In genomic region chr6:168137024-168137423, GRCh38 we compare ENCODE assay signal across 30 cellular contexts. TPM values are rescaled to one million over a fixed set of nuclear protein-coding genes. Genes with fewer than 3 reads are reported as not detected.
"Had no signal": no experiment of that assay in that cellular context is flagged by ENCODE, and none has a peak within 500 bp of the region (broad histone marks: within the 10 kb centered on the region; RNA-seq: fewer than 3 reads in every experiment).

No MANE protein-coding gene starts in this region.

- DNase-seq: activated CD4-positive, alpha-beta T cell treated with anti-CD3 and anti-CD28 coated beads for 48 hours; activated CD4-positive, alpha-beta T cell treated with anti-CD3 and anti-CD28 coated beads, Interleukin-2, amount 50 U/mL, for 48 hours; activated gamma-delta T cell; activated naive CD4-positive, alpha-beta T cell treated with anti-CD3 and anti-CD28 coated beads, Interleukin-2, amount 10 ng/mL, durations not matched to agents 7 days and 5 days; activated naive CD8-positive, alpha-beta T cell treated with anti-CD3 and anti-CD28 coated beads, Interleukin-2, amount 10 ng/mL, durations not matched to agents 7 days and 5 days; activated T-cell treated with anti-CD3 and anti-CD28 coated beads, Interleukin-2, amount 50 U/mL, for 24 hours; effector CD4-positive, alpha-beta T cell; esophagus squamous epithelium; foreskin melanocyte; heart right ventricle; left ventricle myocardium inferior; mesendoderm; ovary; retina; stimulated activated CD4-positive, alpha-beta T cell treated with anti-CD3 and anti-CD28 coated beads, Interleukin-15, amount 100 ng/mL, for 24 hours; stimulated activated CD4-positive, alpha-beta T cell treated with anti-CD3 and anti-CD28 coated beads, Interleukin-2, amount 100 ng/mL, for 24 hours; stimulated activated naive B cell treated with anti-CD40 and anti-IgM and Interleukin-4, amounts not matched to agents 10 μg/mL and 1 μg/mL and 100 μg/mL, for 72 hours had no signal

- H3K36me3 Mint-ChIP-seq: activated naive CD4-positive, alpha-beta T cell treated with anti-CD3 and anti-CD28 coated beads, Interleukin-2, amount 10 ng/mL, durations not matched to agents 7 days and 5 days; activated naive CD8-positive, alpha-beta T cell treated with anti-CD3 and anti-CD28 coated beads, Interleukin-2, amount 10 ng/mL, durations not matched to agents 7 days and 5 days; brain; stimulated activated naive B cell treated with anti-CD40 and anti-IgM and Interleukin-4, amounts not matched to agents 10 μg/mL and 1 μg/mL and 100 μg/mL, for 72 hours had no signal

- H3K4me3 ChIP-seq: ascending aorta, cardiac muscle cell, esophagus squamous epithelium, heart right ventricle, left ventricle myocardium inferior, lung, ovary, prostate gland, suprapubic skin, tibial nerve had no signal

- H3K27ac Mint-ChIP-seq: activated naive CD4-positive, alpha-beta T cell treated with anti-CD3 and anti-CD28 coated beads, Interleukin-2, amount 10 ng/mL, durations not matched to agents 7 days and 5 days; activated naive CD8-positive, alpha-beta T cell treated with anti-CD3 and anti-CD28 coated beads, Interleukin-2, amount 10 ng/mL, durations not matched to agents 7 days and 5 days; activated T-cell treated with anti-CD3 and anti-CD28 coated beads, Interleukin-2, amount 50 U/mL, for 24 hours; brain; dendritic cell treated with granulocyte-macrophage colony-stimulating factor and Interleukin-4, amounts not matched to agents 40 ng/mL and 50 ng/mL, for 4 days; nephron; stimulated activated naive B cell treated with anti-CD40 and anti-IgM and Interleukin-4, amounts not matched to agents 10 μg/mL and 1 μg/mL and 100 μg/mL, for 72 hours had no signal

- H3K4me1 Mint-ChIP-seq: activated naive CD4-positive, alpha-beta T cell treated with anti-CD3 and anti-CD28 coated beads, Interleukin-2, amount 10 ng/mL, durations not matched to agents 7 days and 5 days; activated naive CD8-positive, alpha-beta T cell treated with anti-CD3 and anti-CD28 coated beads, Interleukin-2, amount 10 ng/mL, durations not matched to agents 7 days and 5 days; stimulated activated naive B cell treated with anti-CD40 and anti-IgM and Interleukin-4, amounts not matched to agents 10 μg/mL and 1 μg/mL and 100 μg/mL, for 72 hours had no signal

- H3K4me3 Mint-ChIP-seq: activated naive CD4-positive, alpha-beta T cell treated with anti-CD3 and anti-CD28 coated beads, Interleukin-2, amount 10 ng/mL, durations not matched to agents 7 days and 5 days; activated naive CD8-positive, alpha-beta T cell treated with anti-CD3 and anti-CD28 coated beads, Interleukin-2, amount 10 ng/mL, durations not matched to agents 7 days and 5 days; activated T-cell treated with anti-CD3 and anti-CD28 coated beads, Interleukin-2, amount 50 U/mL, for 24 hours; brain; dendritic cell treated with granulocyte-macrophage colony-stimulating factor and Interleukin-4, amounts not matched to agents 40 ng/mL and 50 ng/mL, for 4 days; nephron; stimulated activated naive B cell treated with anti-CD40 and anti-IgM and Interleukin-4, amounts not matched to agents 10 μg/mL and 1 μg/mL and 100 μg/mL, for 72 hours had no signal

- ATAC-seq: heart right ventricle; stimulated activated naive B cell treated with anti-CD40 and anti-IgM and Interleukin-4, amounts not matched to agents 10 μg/mL and 1 μg/mL and 100 μg/mL, for 72 hours had no signal

- H3K36me3 ChIP-seq: ascending aorta, cardiac muscle cell, esophagus squamous epithelium, heart right ventricle, left ventricle myocardium inferior, ovary, prostate gland, suprapubic skin, tibial nerve had no signal

- H3K9me3 ChIP-seq: ascending aorta, esophagus squamous epithelium, heart right ventricle, left ventricle myocardium inferior, ovary, prostate gland, suprapubic skin, tibial nerve had no signal

- H3K9me3 Mint-ChIP-seq: activated naive CD4-positive, alpha-beta T cell treated with anti-CD3 and anti-CD28 coated beads, Interleukin-2, amount 10 ng/mL, durations not matched to agents 7 days and 5 days; activated naive CD8-positive, alpha-beta T cell treated with anti-CD3 and anti-CD28 coated beads, Interleukin-2, amount 10 ng/mL, durations not matched to agents 7 days and 5 days; activated T-cell treated with anti-CD3 and anti-CD28 coated beads, Interleukin-2, amount 50 U/mL, for 24 hours; dendritic cell treated with granulocyte-macrophage colony-stimulating factor and Interleukin-4, amounts not matched to agents 40 ng/mL and 50 ng/mL, for 4 days; nephron had no signal

- H3K27ac ChIP-seq: ascending aorta, cardiac muscle cell, esophagus squamous epithelium, heart right ventricle, left ventricle myocardium inferior, ovary, prostate gland, suprapubic skin, tibial nerve had no signal

- H3K4me1 ChIP-seq: prostate gland had no signal

- H3K27me3 ChIP-seq: ascending aorta, cardiac muscle cell, heart right ventricle, ovary, tibial nerve had no signal

RNA-seq across cellular contexts. Expression of gene FRMD1, which starts 58.0 kb away (rescaled TPM):
- total RNA-seq: activated naive CD8-positive, alpha-beta T cell treated with anti-CD3 and anti-CD28 coated beads, Interleukin-2, amount 10 ng/mL, durations not matched to agents 7 days and 5 days; ascending aorta; cerebellum; glomerular endothelial cell; mononuclear cell; T-helper 1 cell treated with Interleukin-12 subunit alpha and Interleukin-12 subunit beta and Interleukin-4 antibody, amounts not matched to agents 30 ng/mL and 1 ng/mL, for 36 hours had no signal
- polyA plus RNA-seq: cardiac muscle cell had no signal
